19 cellular contexts compared by ENCODE assay signal in genomic region chrX:96112689-96113088, GRCh38.
A peak's percentile ranks its signal among the peaks of the same experiment; 100 is the strongest.
DNase-seq lines count a peak whose midpoint lies in the region; ATAC-seq and TF ChIP-seq lines count a peak whose summit lies in the region.
"Had no signal": no experiment of that assay in that cellular context is flagged by ENCODE, and none has a peak within 500 bp of the region (broad histone marks: within the 10 kb centered on the region; RNA-seq: fewer than 3 reads in every experiment).

No MANE protein-coding gene starts in this region.

- no peak overlapping the region for H3K56ac ChIP-seq in H9 (ENCODE audit: insufficient read length, low read depth, low read length)

- ATAC-seq in SK-N-SH treated with all-trans-retinoic acid at 6 μM for 48 hours, result no peak
- no peak for ATAC-seq in gastrocnemius medialis
- ATAC-seq: CD8-positive, alpha-beta T cell had no signal

- H3K27me3 ChIP-seq in SK-N-SH (ENCODE audit: insufficient read depth) (no peaks in the 10 kb centered on the region), H9 (ENCODE audit: insufficient read depth, low read length) (no peaks in the 10 kb centered on the region), gastrocnemius medialis (no peaks in the 10 kb centered on the region)

- H3K36me3 ChIP-seq in SK-N-SH (replicated peaks in 1 of 2; ENCODE audit: control insufficient read depth in 1 of 2, insufficient read depth in 2 of 2, low read length in 1 of 2), result no peaks in the 10 kb centered on the region
- H3K36me3 ChIP-seq in gastrocnemius medialis, result no peaks in the 10 kb centered on the region
- H3K36me3 ChIP-seq: BLaER1 had no signal

- 0% methylated on average over 1 of the region's 1 CpG for WGBS in SK-N-SH (ENCODE audit: low lambda C conversion rate)
- no CpG with 5 or more reads among the region's 1 CpG for WGBS in H9 (ENCODE audit: extremely low coverage, insufficient read length, low lambda C conversion rate)

- H3K23me2 ChIP-seq in H9 (ENCODE audit: insufficient read length, low read depth, low read length, poor library complexity, severe bottlenecking), result no peaks in the 10 kb centered on the region

- H3K9ac ChIP-seq in SK-N-SH (no peak overlapping the region), H9 (ENCODE audit: extremely low read depth, insufficient read length, low read length) (no peak overlapping the region)
- H3K9ac ChIP-seq: BLaER1 had no signal

- H3K4ac ChIP-seq in H9 (ENCODE audit: low read depth, low read length), result no peak overlapping the region

- H3K9me3 Mint-ChIP-seq in nephron progenitor cell (peaks cover 13% of the 10 kb centered on the region), H9 (peaks cover 15 to 17% of the 10 kb centered on the region in 2 experiments)

- CTCF ChIA-PET in SK-N-SH (lab: Yijun Ruan, JAX), result no interaction called here

- no peak overlapping the region for H2BK12ac ChIP-seq in H9 (ENCODE audit: insufficient read length, low read depth, low read length)

- no peaks in the 10 kb centered on the region for H3K9me2 ChIP-seq in SK-N-SH

- no peak overlapping the region for H3K18ac ChIP-seq in H9 (ENCODE audit: insufficient read length, low read depth, low read length)

- no peak for TF ChIP-seq RAD21 in SK-N-SH (IDR thresholded peaks at IDR 0.05; ENCODE audit: low read length)

- H3K4me1 ChIP-seq in SK-N-SH (ENCODE audit: control insufficient read depth in 1 of 2, insufficient read depth in 2 of 2, low read depth in 1 of 2, low read length in 1 of 2) (no peaks in the 10 kb centered on the region), H9 (ENCODE audit: insufficient read depth, low read length) (no peaks in the 10 kb centered on the region), gastrocnemius medialis (no peaks in the 10 kb centered on the region)
- H3K4me1 ChIP-seq: BLaER1, Caco-2 had no signal

- no peak overlapping the region for H3K23ac ChIP-seq in H9 (ENCODE audit: insufficient read length, low read depth, low read length)

- intact Hi-C loops in gastrocnemius medialis (cut with DNase I; ENCODE audit: low total_unique reads), result no loop called here

- peak; percentile 12; the same call in 1 of the 2 replicates for TF ChIP-seq CTCF in SK-N-SH (IDR thresholded peaks at IDR 0.05)
- peak; percentile 14 for TF ChIP-seq CTCF in fibroblast of the aortic adventitia (IDR thresholded peaks at IDR 0.05; ENCODE audit: insufficient read depth, low read length)
- peak; percentile 11 for TF ChIP-seq CTCF in nephron progenitor cell (IDR thresholded peaks at IDR 0.05)
- TF ChIP-seq CTCF in H9 (conservative IDR thresholded peaks at IDR 0.05), result no peak; the same call in 2 of the 3 replicates
- TF ChIP-seq CTCF in gastrocnemius medialis (IDR thresholded peaks at IDR 0.05 in 4 of 5, conservative IDR thresholded peaks at IDR 0.05 in 1 of 5), result no peak

- H4K8ac ChIP-seq in H9 (replicated peaks; ENCODE audit: insufficient read length, low read depth, low read length), result no peak overlapping the region

- H3K4me2 ChIP-seq in SK-N-SH (no peak overlapping the region), H9 (ENCODE audit: insufficient read depth, insufficient read length, low read length) (no peak overlapping the region)
- H3K4me2 ChIP-seq: BLaER1 had no signal

- H2AK5ac ChIP-seq in H9 (ENCODE audit: insufficient read length, low read length), result no peak overlapping the region

- H4K20me1 ChIP-seq in SK-N-SH (ENCODE audit: insufficient read depth) (no peaks in the 10 kb centered on the region), H9 (ENCODE audit: control insufficient read depth, insufficient read depth, insufficient read length) (no peaks in the 10 kb centered on the region)
- H4K20me1 ChIP-seq: BLaER1 had no signal

- no peak overlapping the region for H3K27ac Mint-ChIP-seq in nephron progenitor cell
- H3K27ac Mint-ChIP-seq in H9, result no peak overlapping the region
- H3K27ac Mint-ChIP-seq: B cell; CD4-positive, CD25-positive, alpha-beta regulatory T cell; CD8-positive, alpha-beta T cell had no signal

- H2AFZ ChIP-seq in SK-N-SH (ENCODE audit: low read depth) (no peak overlapping the region), H9 (ENCODE audit: low read length) (no peak overlapping the region)

- H3K4me1 Mint-ChIP-seq in nephron progenitor cell, result no peaks in the 10 kb centered on the region
- no peaks in the 10 kb centered on the region for H3K4me1 Mint-ChIP-seq in H9
- H3K4me1 Mint-ChIP-seq: B cell; CD4-positive, CD25-positive, alpha-beta regulatory T cell had no signal

- H3F3A ChIP-seq in SK-N-SH (replicated peaks; ENCODE audit: insufficient read depth), result no peaks in the 10 kb centered on the region

- in situ Hi-C loops in gastrocnemius medialis (cut with MboI; ENCODE audit: low sequenced_read_pairs in 4 of 4), result no loop called here

- H4K5ac ChIP-seq in H9 (ENCODE audit: insufficient read length, low read depth, low read length), result no peak overlapping the region

- no peak for TF ChIP-seq EP300 in SK-N-SH (IDR thresholded peaks at IDR 0.05; ENCODE audit: borderline replicate concordance in 1 of 2, low read depth in 1 of 2, low read length in 1 of 2)

- H4K91ac ChIP-seq in H9 (ENCODE audit: insufficient read length, low read depth, low read length), result no peak overlapping the region

- no peak overlapping the region for H2BK15ac ChIP-seq in H9 (ENCODE audit: low read depth, low read length)

- H2BK5ac ChIP-seq in H9 (ENCODE audit: insufficient read length, low read length), result no peak overlapping the region

- H3K27me3 Mint-ChIP-seq in nephron progenitor cell (ENCODE audit: low read depth, poor library complexity), result no peaks in the 10 kb centered on the region
- H3K27me3 Mint-ChIP-seq in H9 (ENCODE audit: low read depth), result no peaks in the 10 kb centered on the region
- H3K27me3 Mint-ChIP-seq: B cell; CD4-positive, CD25-positive, alpha-beta regulatory T cell had no signal

- no peaks in the 10 kb centered on the region for H3K9me3 ChIP-seq in SK-N-SH
- H3K9me3 ChIP-seq in H9 (ENCODE audit: control insufficient read depth, low read depth, low read length), result no peaks in the 10 kb centered on the region
- H3K9me3 ChIP-seq in gastrocnemius medialis, result peaks cover 0 to 4% (median 0%) of the 10 kb centered on the region in 3 donors
- H3K9me3 ChIP-seq: Caco-2 had no signal

- POLR2A ChIA-PET in SK-N-SH (lab: Yijun Ruan, JAX), result no interaction called here

- H3T11ph ChIP-seq in H9 (ENCODE audit: low read length), result no peak overlapping the region

- no peaks in the 10 kb centered on the region for H3K79me2 ChIP-seq in SK-N-SH (ENCODE audit: insufficient read depth)
- no peaks in the 10 kb centered on the region for H3K79me2 ChIP-seq in H9 (ENCODE audit: insufficient read depth, low read length)

- H3K4me3 Mint-ChIP-seq in nephron progenitor cell (no peak overlapping the region), H9 (no peak overlapping the region)
- H3K4me3 Mint-ChIP-seq: B cell; CD4-positive, CD25-positive, alpha-beta regulatory T cell; CD8-positive, alpha-beta T cell had no signal

- H3K36me3 Mint-ChIP-seq in nephron progenitor cell (ENCODE audit: low read depth) (no peaks in the 10 kb centered on the region), H9 (ENCODE audit: insufficient read depth in 1 of 3, low read depth in 3 of 3) (peaks cover 0 to 9% (median 2%) of the 10 kb centered on the region in 3 experiments; a peak in 5 of 7 replicates)
- H3K36me3 Mint-ChIP-seq: CD4-positive, CD25-positive, alpha-beta regulatory T cell; CD8-positive, alpha-beta T cell had no signal

- H3K27ac ChIP-seq in SK-N-SH (ENCODE audit: low read depth in 2 of 2, low read length in 1 of 2) (no peak overlapping the region), H9 (ENCODE audit: insufficient read length, low read depth, low read length) (no peak overlapping the region), gastrocnemius medialis (no peak overlapping the region)
- H3K27ac ChIP-seq: 22Rv1, BLaER1, C4-2B had no signal

- H3K79me1 ChIP-seq in H9 (ENCODE audit: insufficient read depth, low read depth, low read length, poor library complexity, severe bottlenecking), result no peaks in the 10 kb centered on the region

- DNase-seq in SK-N-SH, result no peak
- no peak for DNase-seq in fibroblast of the aortic adventitia (ENCODE audit: low read depth)
- DNase-seq in nephron progenitor cell, result no peak
- DNase-seq in NCI-H187 (lab: John Stamatoyannopoulos, UW), result no peak
- DNase-seq in H9, result no peak
- no peak for DNase-seq in gastrocnemius medialis
- no peak for DNase-seq in amniotic stem cell (lab: John Stamatoyannopoulos, UW)
- DNase-seq: Caco-2; CD4-positive, CD25-positive, alpha-beta regulatory T cell; CD8-positive, alpha-beta T cell; DMS153; DND-41; GOT3; HCEC 1CT had no signal

- H3K14ac ChIP-seq in H9 (ENCODE audit: insufficient read depth, low read length), result no peak overlapping the region

- no peak overlapping the region for H2BK120ac ChIP-seq in H9 (ENCODE audit: low read depth, low read length, poor library complexity, severe bottlenecking)

- H2BK20ac ChIP-seq in H9 (ENCODE audit: low read depth, low read length, poor library complexity, severe bottlenecking), result no peak overlapping the region

- H3K4me3 ChIP-seq in SK-N-SH (ENCODE audit: low read depth in 2 of 2, low read length in 1 of 2) (no peak overlapping the region), fibroblast of the aortic adventitia (ENCODE audit: low read depth, low read length) (no peak overlapping the region), gastrocnemius medialis (no peak overlapping the region)
- H3K4me3 ChIP-seq: BLaER1 had no signal

- TF ChIP-seq POLR2A in gastrocnemius medialis (IDR thresholded peaks at IDR 0.05), result no peak

TF ChIP-seq in SK-N-SH, 30 proteins besides CTCF, POLR2A, EP300 and RAD21 (continues in another document):
- TF ChIP-seq FOSL2 (IDR thresholded peaks at IDR 0.05; ENCODE audit: borderline replicate concordance, low read depth) (no peak), CHD2 (IDR thresholded peaks at IDR 0.05; ENCODE audit: low read length, partially characterized antibody) (no peak)

TF ChIP-seq in SK-N-SH treated with all-trans-retinoic acid at 6 μM for 48 hours, 23 proteins besides CTCF, POLR2A, EP300 and RAD21:
- TF ChIP-seq CREB5 (CRISPR knock-in tag; IDR thresholded peaks at IDR 0.05; ENCODE audit: low read depth) (no peak), ZFP30 (CRISPR knock-in tag; IDR thresholded peaks at IDR 0.05) (no peak), SNAI2 (CRISPR knock-in tag; IDR thresholded peaks at IDR 0.05) (no peak), ZC3H10 (CRISPR knock-in tag; IDR thresholded peaks at IDR 0.05) (no peak), CSDC2 (CRISPR knock-in tag; IDR thresholded peaks at IDR 0.05) (no peak)

Comparison
In these comparisons a context has a peak if more than half of its experiments do, and no peak if none do; other contexts are left out.
1. CTCF ChIP-seq: peak in SK-N-SH (single experiment), fibroblast of the aortic adventitia (single experiment) and nephron progenitor cell (single experiment); none in H9 (single experiment) and gastrocnemius medialis (0 of 5).